23 cellular contexts compared by ENCODE assay signal in the genomic region with DNA sequence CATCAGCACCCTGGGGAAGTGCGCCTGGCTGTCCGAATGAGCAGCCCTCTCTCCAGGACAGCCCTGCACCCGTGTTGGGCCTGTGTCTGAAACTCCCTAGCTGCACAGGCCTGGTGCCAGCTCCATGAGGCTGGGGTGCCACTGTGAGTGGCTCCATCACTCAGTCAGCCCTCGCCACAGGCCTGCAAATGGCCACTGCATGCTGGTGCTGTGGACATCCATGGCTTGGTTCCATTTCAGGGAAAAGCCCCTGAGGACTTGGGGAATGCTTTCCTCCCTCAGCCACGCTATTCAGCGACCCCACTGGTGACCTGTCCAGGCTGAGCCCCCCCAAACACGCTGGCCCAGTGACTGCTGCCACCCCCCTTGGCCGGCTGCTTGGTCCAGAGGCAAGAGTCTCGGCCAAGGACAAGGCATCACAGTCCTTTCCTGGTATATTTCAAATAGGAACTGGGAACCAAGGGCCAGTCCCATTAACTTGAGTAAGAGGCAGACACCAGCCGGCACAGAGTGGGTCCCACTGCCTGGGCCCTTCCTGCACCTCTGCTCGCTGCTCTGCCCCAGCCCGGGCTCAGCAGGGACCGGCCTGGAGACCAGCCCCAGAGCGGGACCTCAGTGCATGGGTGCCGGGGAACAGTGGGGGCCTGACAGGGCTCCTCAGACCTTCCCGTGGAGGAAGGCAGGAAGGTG.
DNase-seq lines count a peak whose midpoint lies in the region; ATAC-seq and TF ChIP-seq lines count a peak whose summit lies in the region.
"Had no signal": no experiment of that assay in that cellular context is flagged by ENCODE, and none has a peak within 500 bp of the region (broad histone marks: within the 10 kb centered on the region; RNA-seq: fewer than 3 reads in every experiment).

No MANE protein-coding gene starts in this region.

- no peak overlapping the region for H3K4me2 ChIP-seq in PC-3 (ENCODE audit: low read length)
- H3K4me2 ChIP-seq: KMS-11 had no signal

- POLR2A ChIA-PET in PC-3 (lab: Charles Lee; ENCODE audit: unreplicated experiment) = no interaction called here

- peaks cover 26% of the 10 kb centered on the region for H3K4me1 Mint-ChIP-seq in activated naive CD8-positive, alpha-beta T cell (ENCODE audit: low read depth)
- H3K4me1 Mint-ChIP-seq in activated naive CD8-positive, alpha-beta T cell treated with anti-CD3 and anti-CD28 coated beads for 36 hours = peaks cover 24% of the 10 kb centered on the region

- intact Hi-C loops in PC-3 (cut with micrococcal nuclease) (no loop called here), upper lobe of right lung (cut with DNase I) (no loop called here)

- no peak overlapping the region for H3K4me3 Mint-ChIP-seq in activated naive CD8-positive, alpha-beta T cell
- no peak overlapping the region for H3K4me3 Mint-ChIP-seq in activated naive CD8-positive, alpha-beta T cell treated with anti-CD3 and anti-CD28 coated beads for 36 hours
- H3K4me3 Mint-ChIP-seq: activated naive CD8-positive, alpha-beta T cell treated with anti-CD3 and anti-CD28 coated beads, Interleukin-2, amount 10 ng/mL, durations not matched to agents 7 days and 5 days; CD4-positive, CD25-positive, alpha-beta regulatory T cell; central memory CD8-positive, alpha-beta T cell had no signal

- H3K27me3 ChIP-seq in PC-3 (ENCODE audit: low read length) (no peaks in the 10 kb centered on the region), lung (ENCODE audit: control insufficient read depth, insufficient read depth) (no peaks in the 10 kb centered on the region), upper lobe of right lung (no peaks in the 10 kb centered on the region)
- H3K27me3 ChIP-seq: dorsolateral prefrontal cortex, thyroid gland had no signal

- DNase-seq in activated naive CD8-positive, alpha-beta T cell treated with anti-CD3 and anti-CD28 coated beads for 36 hours = no peak
- no peak for DNase-seq in PC-3
- DNase-seq in lung (ENCODE audit: low spot score) = peak; percentile 16
- no peak for DNase-seq in upper lobe of right lung
- no peak for DNase-seq in T-helper 2 cell
- DNase-seq in cortex of kidney (lab: John Stamatoyannopoulos, UW) = no peak
- DNase-seq: activated naive CD8-positive, alpha-beta T cell treated with anti-CD3 and anti-CD28 coated beads, Interleukin-2, amount 10 ng/mL, durations not matched to agents 7 days and 5 days; CD4-positive, CD25-positive, alpha-beta regulatory T cell; left ventricle myocardium inferior; NCI-H1436 treated with DMSO at 0.1 percent for 48 hours; NCI-H2107; NCI-H748 treated with DMSO at 0.1 percent for 48 hours; psoas muscle; stimulated activated CD4-positive, alpha-beta T cell treated with anti-CD3 and anti-CD28 coated beads, Interleukin-15, amount 100 ng/mL, for 24 hours; stimulated activated naive CD8-positive, alpha-beta T cell treated with anti-CD3 and anti-CD28 coated beads, Interleukin-15, Interleukin-2, amounts not matched to agents 100 U/mL and 50 U/mL, for 24 hours; thyroid gland had no signal

- H2AFZ ChIP-seq in PC-3 (ENCODE audit: low read length) = no peak overlapping the region
- H2AFZ ChIP-seq: GM23248 had no signal

- no peaks in the 10 kb centered on the region for H3K9me3 Mint-ChIP-seq in activated naive CD8-positive, alpha-beta T cell (ENCODE audit: low read depth)
- H3K9me3 Mint-ChIP-seq in activated naive CD8-positive, alpha-beta T cell treated with anti-CD3 and anti-CD28 coated beads for 36 hours = no peaks in the 10 kb centered on the region
- H3K9me3 Mint-ChIP-seq: activated naive CD8-positive, alpha-beta T cell treated with anti-CD3 and anti-CD28 coated beads, Interleukin-2, amount 10 ng/mL, durations not matched to agents 7 days and 5 days; central memory CD8-positive, alpha-beta T cell had no signal

- no TSS peak for BruUV-seq in PC-3 (replicated peaks; lab: Mats Ljungman, UMichigan)

- H3K4me1 ChIP-seq in PC-3 (ENCODE audit: insufficient read depth, low read length) (peaks cover 33% of the 10 kb centered on the region), lung (ENCODE audit: control insufficient read depth in 2 of 2, insufficient read depth in 2 of 2, low read length in 2 of 2) (no peaks in the 10 kb centered on the region), upper lobe of right lung (no peaks in the 10 kb centered on the region)
- H3K4me1 ChIP-seq: left ventricle myocardium inferior, psoas muscle had no signal

- CTCF ChIA-PET in PC-3 (lab: Charles Lee) = no interaction called here

- WGBS in lung, 2 donors = 96 to 98% methylated on average over 16 of the region's 16 CpGs

- H3K9me3 ChIP-seq in PC-3 (ENCODE audit: low read length) (no peaks in the 10 kb centered on the region), lung (ENCODE audit: control insufficient read depth in 2 of 2, insufficient read depth in 1 of 2, low read length in 1 of 2) (no peaks in the 10 kb centered on the region), upper lobe of right lung (no peaks in the 10 kb centered on the region)
- H3K9me3 ChIP-seq: left ventricle myocardium inferior, psoas muscle, thyroid gland had no signal

- H3K36me3 Mint-ChIP-seq in activated naive CD8-positive, alpha-beta T cell = peaks cover 2% of the 10 kb centered on the region
- peaks cover 12% of the 10 kb centered on the region for H3K36me3 Mint-ChIP-seq in activated naive CD8-positive, alpha-beta T cell treated with anti-CD3 and anti-CD28 coated beads for 36 hours
- H3K36me3 Mint-ChIP-seq: CD4-positive, CD25-positive, alpha-beta regulatory T cell had no signal

- TF ChIP-seq CTCF in PC-3 (conservative IDR thresholded peaks at IDR 0.05; ENCODE audit: low read depth, low read length) = no peak
- no peak for TF ChIP-seq CTCF in lung (IDR thresholded peaks at IDR 0.05; ENCODE audit: control extremely low read depth, extremely low read depth)
- no peak for TF ChIP-seq CTCF in upper lobe of right lung (IDR thresholded peaks at IDR 0.05)

- H3K27ac ChIP-seq in PC-3 (ENCODE audit: low read length) (peak overlapping the region; percentile 94), lung (ENCODE audit: low read depth in 1 of 2, low read length in 1 of 2) (no peak overlapping the region), upper lobe of right lung (no peak overlapping the region)
- H3K27ac ChIP-seq: dorsolateral prefrontal cortex, GM23248, KMS-11, left ventricle myocardium inferior, psoas muscle, SK-N-MC, thyroid gland had no signal

- no peaks in the 10 kb centered on the region for H3K79me2 ChIP-seq in PC-3 (ENCODE audit: low read length)

- no peaks in the 10 kb centered on the region for H3K27me3 Mint-ChIP-seq in activated naive CD8-positive, alpha-beta T cell
- no peaks in the 10 kb centered on the region for H3K27me3 Mint-ChIP-seq in activated naive CD8-positive, alpha-beta T cell treated with anti-CD3 and anti-CD28 coated beads for 36 hours
- H3K27me3 Mint-ChIP-seq: activated naive CD8-positive, alpha-beta T cell treated with anti-CD3 and anti-CD28 coated beads, Interleukin-2, amount 10 ng/mL, durations not matched to agents 7 days and 5 days; central memory CD8-positive, alpha-beta T cell had no signal

- ATAC-seq in PC-3 = no peak
- no peak for ATAC-seq in lung (ENCODE audit: insufficient read depth, low FRiP score)
- peak; percentile 12 for ATAC-seq in upper lobe of right lung
- ATAC-seq: activated CD4-positive, CD25-positive, alpha-beta regulatory T cell treated with anti-CD3 and anti-CD28 coated beads, Interleukin-2, amount 50 U/mL, for 24 hours; stimulated activated naive CD8-positive, alpha-beta T cell treated with anti-CD3 and anti-CD28 coated beads, Interleukin-15, Interleukin-2, amounts not matched to agents 100 U/mL and 50 U/mL, for 24 hours had no signal

- no peaks in the 10 kb centered on the region for H3K9me2 ChIP-seq in PC-3 (replicated peaks; ENCODE audit: low read length)

- no peak overlapping the region for H3K4me3 ChIP-seq in PC-3 (ENCODE audit: low read length)
- H3K4me3 ChIP-seq in lung = no peak overlapping the region
- no peak overlapping the region for H3K4me3 ChIP-seq in upper lobe of right lung
- H3K4me3 ChIP-seq: dorsolateral prefrontal cortex, GM23248, left ventricle myocardium inferior, psoas muscle, SK-N-MC, thyroid gland had no signal

- no peaks in the 10 kb centered on the region for H3F3A ChIP-seq in PC-3 (ENCODE audit: low read length, unreplicated experiment)

- no peaks in the 10 kb centered on the region for H4K20me1 ChIP-seq in PC-3 (ENCODE audit: low read length)

- no peak overlapping the region for H3K9ac ChIP-seq in PC-3 (ENCODE audit: low read length)
- H3K9ac ChIP-seq: GM23248, KMS-11 had no signal

- peak overlapping the region; percentile 75 for H3K27ac Mint-ChIP-seq in activated naive CD8-positive, alpha-beta T cell
- no peak overlapping the region for H3K27ac Mint-ChIP-seq in activated naive CD8-positive, alpha-beta T cell treated with anti-CD3 and anti-CD28 coated beads for 36 hours

- H3K36me3 ChIP-seq in PC-3 (ENCODE audit: low read depth, low read length) = no peaks in the 10 kb centered on the region
- no peaks in the 10 kb centered on the region for H3K36me3 ChIP-seq in lung (ENCODE audit: control insufficient read depth in 2 of 2, insufficient read depth in 2 of 2, low read length in 2 of 2)
- H3K36me3 ChIP-seq in upper lobe of right lung = no peaks in the 10 kb centered on the region
- H3K36me3 ChIP-seq: left ventricle myocardium inferior, thyroid gland had no signal
